ENCODE assay signal across 8 cellular contexts in the genomic region with DNA sequence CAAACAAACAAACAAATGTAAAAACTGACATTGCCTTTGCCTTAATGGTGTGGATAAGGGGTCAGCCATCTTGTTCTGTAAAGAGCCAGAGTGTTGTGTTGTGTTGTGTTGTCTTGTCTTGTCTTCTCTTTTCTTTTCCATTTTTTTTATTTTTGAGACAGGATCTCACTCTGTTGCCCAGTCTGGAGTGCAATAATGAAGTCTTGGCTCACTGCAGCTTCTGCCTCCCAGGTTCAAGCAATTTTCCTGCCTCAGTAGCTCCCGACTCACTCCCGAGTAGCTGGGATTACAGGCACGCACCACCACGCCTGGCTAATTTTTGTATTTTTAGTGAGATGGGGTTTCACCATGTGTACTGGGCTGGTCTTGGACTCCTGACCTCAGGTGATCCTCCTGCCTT. TPM values are rescaled to one million over a fixed set of nuclear protein-coding genes. Genes with fewer than 3 reads are reported as not detected.
"Had no signal": no experiment of that assay in that cellular context is flagged by ENCODE, and none has a peak within 500 bp of the region (broad histone marks: within the 10 kb centered on the region; RNA-seq: fewer than 3 reads in every experiment).

No MANE protein-coding gene starts in this region.

- DNase-seq: GDM1, GF-D8 had no signal

- FAIRE-seq: G401.6, GM12878, GM12891, GM12892, GM18507, GM19239 had no signal

- H3K4me3 ChIP-seq: GM12878 had no signal

- ATAC-seq: GM12878 had no signal

RNA-seq across cellular contexts. Expression of gene TMPRSS9, which starts 39.5 kb away (rescaled TPM):
- total RNA-seq: GM12878 had no signal
